8 cellular contexts compared by ENCODE assay signal in genomic region chr7:21355406-21355874, GRCh38.
DNase-seq lines count a peak whose midpoint lies in the region; ATAC-seq and TF ChIP-seq lines count a peak whose summit lies in the region.

No MANE protein-coding gene starts in this region.

- peaks cover 2% of the 10 kb centered on the region for H3K27me3 Mint-ChIP-seq in activated naive CD8-positive, alpha-beta T cell treated with anti-CD3 and anti-CD28 coated beads, Interleukin-2, amount 50 U/mL, for 24 hours

- no peaks in the 10 kb centered on the region for H3K36me3 Mint-ChIP-seq in activated naive CD8-positive, alpha-beta T cell treated with anti-CD3 and anti-CD28 coated beads, Interleukin-2, amount 50 U/mL, for 24 hours (ENCODE audit: low read depth)

- H3K4me1 ChIP-seq in upper lobe of right lung = peaks cover 12% of the 10 kb centered on the region

- no peaks in the 10 kb centered on the region for H3K9me3 ChIP-seq in upper lobe of right lung

- H3K27ac ChIP-seq in upper lobe of right lung = no peak overlapping the region

- H3K27me3 ChIP-seq in upper lobe of right lung = no peaks in the 10 kb centered on the region

- peak overlapping the region; percentile 33 for H3K4me3 Mint-ChIP-seq in activated naive CD8-positive, alpha-beta T cell treated with anti-CD3 and anti-CD28 coated beads, Interleukin-2, amount 50 U/mL, for 24 hours

- TF ChIP-seq CTCF in NB4 (IDR thresholded peaks at IDR 0.05; ENCODE audit: low read depth, low read length) (no peak), upper lobe of right lung (IDR thresholded peaks at IDR 0.05) (no peak)

- TF ChIP-seq POLR2A in GM18505 (IDR thresholded peaks at IDR 0.05; ENCODE audit: borderline replicate concordance, extremely low read depth, insufficient read depth, insufficient read length) = no peak
- TF ChIP-seq POLR2A in NB4 (IDR thresholded peaks at IDR 0.05; ENCODE audit: extremely low read depth, insufficient read length) = no peak

- H3K4me1 Mint-ChIP-seq in activated naive CD8-positive, alpha-beta T cell treated with anti-CD3 and anti-CD28 coated beads, Interleukin-2, amount 50 U/mL, for 24 hours = peaks cover 66% of the 10 kb centered on the region

- H3K27ac Mint-ChIP-seq in activated naive CD8-positive, alpha-beta T cell treated with anti-CD3 and anti-CD28 coated beads, Interleukin-2, amount 50 U/mL, for 24 hours = peak overlapping the region; percentile 86

- H3K9me3 Mint-ChIP-seq in activated naive CD8-positive, alpha-beta T cell treated with anti-CD3 and anti-CD28 coated beads, Interleukin-2, amount 50 U/mL, for 24 hours = no peaks in the 10 kb centered on the region

- intact Hi-C loops in upper lobe of right lung (cut with DNase I) = no loop called here

- H3K4me3 ChIP-seq in NB4 (ENCODE audit: low read depth, low read length) (no peak overlapping the region), upper lobe of right lung (no peak overlapping the region)

- no peaks in the 10 kb centered on the region for H3K36me3 ChIP-seq in upper lobe of right lung

- DNase-seq in NB4 (ENCODE audit: low read depth) = peak; percentile 94
- DNase-seq in activated naive CD8-positive, alpha-beta T cell treated with anti-CD3 and anti-CD28 coated beads, Interleukin-2, amount 50 U/mL, for 24 hours = peak; percentile 48
- no peak for DNase-seq in upper lobe of right lung
- no peak for DNase-seq in SHP77 treated with DMSO at 0.1 percent for 48 hours (lab: John Stamatoyannopoulos, UW)
- no peak for DNase-seq in NCI-H510A treated with DMSO at 0.1 percent for 48 hours (lab: John Stamatoyannopoulos, UW)
- DNase-seq in Ammon's horn (ENCODE audit: low spot score) = no peak

- peak; percentile 75 for ATAC-seq in GM18505 (IDR thresholded peaks at IDR 0.05; ENCODE audit: unreplicated experiment)
- ATAC-seq in HG02588 (IDR thresholded peaks at IDR 0.05; ENCODE audit: unreplicated experiment) = peak; percentile 85
- peak; percentile 80 for ATAC-seq in activated naive CD8-positive, alpha-beta T cell treated with anti-CD3 and anti-CD28 coated beads, Interleukin-2, amount 50 U/mL, for 24 hours
- peak; percentile 82 for ATAC-seq in upper lobe of right lung

Comparison
In these comparisons a context has a peak if more than half of its experiments do, and no peak if none do; other contexts are left out.
1. DNase-seq: peak in NB4 (single experiment) and activated naive CD8-positive, alpha-beta T cell treated with anti-CD3 and anti-CD28 coated beads, Interleukin-2, amount 50 U/mL, for 24 hours (single experiment); none in upper lobe of right lung (single experiment), SHP77 treated with DMSO at 0.1 percent for 48 hours (single experiment), NCI-H510A treated with DMSO at 0.1 percent for 48 hours (single experiment) and Ammon's horn (single experiment).
2. Peak in every context shown above with its lines, with median percentiles within 50 percentile points of each other: ATAC-seq.